Comparison of ENCODE assay signal across 18 cellular contexts in genomic region chr5:72505539-72505938, GRCh38. TPM values are rescaled to one million over a fixed set of nuclear protein-coding genes. Genes with fewer than 3 reads are reported as not detected.
A peak's percentile ranks its signal among the peaks of the same experiment; 100 is the strongest.
DNase-seq lines count a peak whose midpoint lies in the region; ATAC-seq and TF ChIP-seq lines count a peak whose summit lies in the region.
"Had no signal": no experiment of that assay in that cellular context is flagged by ENCODE, and none has a peak within 500 bp of the region (broad histone marks: within the 10 kb centered on the region; RNA-seq: fewer than 3 reads in every experiment).

No MANE protein-coding gene starts in this region.

- BruUV-seq in PC-9 (replicated peaks; lab: Mats Ljungman, UMichigan): no TSS peak

- POLR2A ChIA-PET in PC-9 (lab: Charles Lee; ENCODE audit: unreplicated experiment): no interaction called here

- H3K9me2 ChIP-seq in PC-9 (ENCODE audit: insufficient read depth): no peaks in the 10 kb centered on the region

- no peak for TF ChIP-seq CTCF in right atrium auricular region (IDR thresholded peaks at IDR 0.05)
- TF ChIP-seq CTCF in PC-9 (conservative IDR thresholded peaks at IDR 0.05): no peak
- TF ChIP-seq CTCF in left lung (IDR thresholded peaks at IDR 0.05): no peak
- TF ChIP-seq CTCF in uterus (IDR thresholded peaks at IDR 0.05): no peak

- H3K36me3 ChIP-seq in right atrium auricular region (no peaks in the 10 kb centered on the region), PC-9 (ENCODE audit: low read depth) (peaks cover 5% of the 10 kb centered on the region; the same call in 1 of the 2 replicates), left lung (no peaks in the 10 kb centered on the region), uterus (no peaks in the 10 kb centered on the region)
- H3K36me3 ChIP-seq: ascending aorta, HAP-1, ovary had no signal

- H3F3A ChIP-seq in PC-9 (ENCODE audit: insufficient read depth, low read depth): peaks cover 15% of the 10 kb centered on the region

- no peaks in the 10 kb centered on the region for H3K27me3 ChIP-seq in right atrium auricular region
- no peaks in the 10 kb centered on the region for H3K27me3 ChIP-seq in PC-9 (ENCODE audit: insufficient read depth, low read depth)
- no peaks in the 10 kb centered on the region for H3K27me3 ChIP-seq in left lung
- no peaks in the 10 kb centered on the region for H3K27me3 ChIP-seq in uterus
- H3K27me3 ChIP-seq: ascending aorta, hepatocyte, ovary had no signal

- H3K4me3 ChIP-seq in right atrium auricular region (peak overlapping the region; percentile 8 to 30), PC-9 (no peak overlapping the region), left lung (peak overlapping the region in 1 of 2 donors; percentile 31), uterus (no peak overlapping the region)
- H3K4me3 ChIP-seq: ascending aorta, HAP-1, hepatocyte, ovary, SK-N-MC had no signal

- H3K4me1 ChIP-seq in right atrium auricular region (peaks cover 0 to 60% of the 10 kb centered on the region in 2 donors), PC-9 (replicated peaks; ENCODE audit: insufficient read depth) (peaks cover 38% of the 10 kb centered on the region), left lung (peaks cover 0 to 62% of the 10 kb centered on the region in 2 donors), uterus (no peaks in the 10 kb centered on the region)
- H3K4me1 ChIP-seq: HAP-1 had no signal

- no peaks in the 10 kb centered on the region for H4K20me1 ChIP-seq in PC-9 (ENCODE audit: insufficient read depth)

- H3K27ac ChIP-seq in right atrium auricular region (peak overlapping the region; percentile 64 to 74), PC-9 (peak overlapping the region; percentile 91), left lung (peak overlapping the region; percentile 55 to 70), uterus (peak overlapping the region; percentile 67 to 79)
- H3K27ac ChIP-seq: hepatocyte, ovary, SK-N-MC had no signal

- no peak for DNase-seq in right atrium auricular region (ENCODE audit: low spot score)
- no peak for DNase-seq in Right ventricle myocardium superior
- DNase-seq in PC-9: no peak
- DNase-seq in left lung: no peak
- DNase-seq in uterus: no peak
- DNase-seq in activated CD4-positive, CD25-positive, alpha-beta regulatory T cell treated with anti-CD3 and anti-CD28 coated beads, Interleukin-2, amount 50 U/mL, for 72 hours: no peak
- no peak for DNase-seq in kidney glomerular epithelial cell (lab: John Stamatoyannopoulos, UW)
- DNase-seq: Calu3; ovary; stimulated activated CD4-positive, alpha-beta T cell treated with anti-CD3 and anti-CD28 coated beads, Interleukin-12 subunit alpha, Interleukin-12 subunit beta, amount 100 ng/mL, for 4 hours; stimulated activated naive CD8-positive, alpha-beta T cell treated with anti-CD3 and anti-CD28 coated beads, Interleukin-15, Interleukin-2, amounts not matched to agents 100 U/mL and 50 U/mL, for 24 hours had no signal

- CTCF ChIA-PET in PC-9 (lab: Charles Lee): no interaction called here

- ATAC-seq in Right ventricle myocardium superior (ENCODE audit: poor library complexity) (no peak), left lung (no peak), HG03108 (IDR thresholded peaks at IDR 0.05; ENCODE audit: unreplicated experiment) (no peak)
- ATAC-seq: esophagus mucosa; stimulated activated naive CD8-positive, alpha-beta T cell treated with anti-CD3 and anti-CD28 coated beads, Interleukin-15, Interleukin-2, amounts not matched to agents 100 U/mL and 50 U/mL, for 24 hours had no signal

- H3K9me3 ChIP-seq in right atrium auricular region (no peaks in the 10 kb centered on the region), PC-9 (ENCODE audit: insufficient read depth, low read depth) (peaks cover 20% of the 10 kb centered on the region; the same call in 1 of the 2 replicates), left lung (no peaks in the 10 kb centered on the region), uterus (no peaks in the 10 kb centered on the region)
- H3K9me3 ChIP-seq: ascending aorta, HAP-1, ovary had no signal

- H3K79me2 ChIP-seq in PC-9 (ENCODE audit: low read depth): no peaks in the 10 kb centered on the region
- H3K79me2 ChIP-seq: hepatocyte had no signal

- intact Hi-C loops in Right ventricle myocardium superior (cut with DNase I): no loop called here
- intact Hi-C loops in PC-9 (cut with micrococcal nuclease; ENCODE audit: unreplicated experiment): loop anchor here (2.0 kb wide), 1 partner anchor 35 kb away; no protein-coding TSS in a partner anchor
- intact Hi-C loops in left lung (cut with DNase I): no loop called here
- intact Hi-C loops in uterus (cut with DNase I; ENCODE audit: low total_unique reads): no loop called here

- H2AFZ ChIP-seq in PC-9: no peak overlapping the region; the same call in 1 of the 2 replicates
- H2AFZ ChIP-seq: hepatocyte had no signal

- peak overlapping the region; percentile 70 for H3K4me2 ChIP-seq in PC-9
- H3K4me2 ChIP-seq: hepatocyte had no signal

- TF ChIP-seq POLR2A in uterus (IDR thresholded peaks at IDR 0.05): no peak

RNA-seq across cellular contexts. Expression of gene ZNF366, which starts 1.7 kb away (rescaled TPM):
- total RNA-seq in right atrium auricular region (1 to 10 TPM; 4.4 to 9.0 TPM), Right ventricle myocardium superior (8.0 TPM), PC-9 (2021) (0.17 TPM in 1 of 2 replicates, not detected in the other), left lung (1 to 10 TPM; 3.2 to 5.6 TPM), uterus (10 to 100 TPM in 2 of 4 donors, 1 to 10 TPM in 1, under 1 TPM in 1; 0.29 to 20.5 (median 12.1) TPM)
- total RNA-seq: Calu3, G401 had no signal

Comparison
In these comparisons a context has a peak if more than half of its experiments do, and no peak if none do; other contexts are left out.
1. H3K4me3 ChIP-seq: peak in right atrium auricular region (2 of 2); none in PC-9 (single experiment) and uterus (0 of 2).
2. Peak in every context shown above with its lines, with median percentiles within 50 percentile points of each other: H3K27ac ChIP-seq.